In genomic region chr6:79601020-79601609, GRCh38 we compare ENCODE assay signal across 12 cellular contexts. TPM values are rescaled to one million over a fixed set of nuclear protein-coding genes. Genes with fewer than 3 reads are reported as not detected.
DNase-seq lines count a peak whose midpoint lies in the region; ATAC-seq and TF ChIP-seq lines count a peak whose summit lies in the region.
"Had no signal": no experiment of that assay in that cellular context is flagged by ENCODE, and none has a peak within 500 bp of the region (broad histone marks: within the 10 kb centered on the region; RNA-seq: fewer than 3 reads in every experiment).

No MANE protein-coding gene starts in this region.

- no peak overlapping the region for H2AFZ ChIP-seq in osteoblast (ENCODE audit: low read length)

- no peaks in the 10 kb centered on the region for H3K79me2 ChIP-seq in osteoblast (ENCODE audit: insufficient read depth, low read length)

- H3K4me3 ChIP-seq in osteoblast (ENCODE audit: insufficient read depth, low read length) = no peak overlapping the region
- H3K4me3 ChIP-seq: tibial nerve had no signal

- no peaks in the 10 kb centered on the region for H3K36me3 ChIP-seq in osteoblast (ENCODE audit: insufficient read depth, low read length)
- H3K36me3 ChIP-seq: tibial nerve had no signal

- ATAC-seq in GM18870 (IDR thresholded peaks at IDR 0.05; ENCODE audit: unreplicated experiment) (no peak), HG03097 (IDR thresholded peaks at IDR 0.05; ENCODE audit: low FRiP score, unreplicated experiment) (no peak), GM21360 (IDR thresholded peaks at IDR 0.05; ENCODE audit: unreplicated experiment) (no peak)

- H3K9me3 ChIP-seq in osteoblast (ENCODE audit: low read depth, low read length) = no peaks in the 10 kb centered on the region
- H3K9me3 ChIP-seq: tibial nerve had no signal

- H3K4me2 ChIP-seq in osteoblast (ENCODE audit: insufficient read depth, low read length) = peak overlapping the region; percentile 32

- H3K27ac ChIP-seq in epithelial cell of prostate (no peak overlapping the region), osteoblast (ENCODE audit: low read depth, low read length) (no peak overlapping the region)
- H3K27ac ChIP-seq: tibial nerve had no signal

- no peaks in the 10 kb centered on the region for H4K20me1 ChIP-seq in osteoblast (ENCODE audit: insufficient read depth, low read length)

- H3K4me1 ChIP-seq in osteoblast (ENCODE audit: insufficient read depth, low read length) = peaks cover 23% of the 10 kb centered on the region
- H3K4me1 ChIP-seq: tibial nerve had no signal

- DNase-seq in EH (ENCODE audit: low read depth) = peak; percentile 73
- DNase-seq in RPMI7951 (ENCODE audit: low read depth) = peak; percentile 21
- peak; percentile 55 for DNase-seq in epithelial cell of prostate (ENCODE audit: low read depth, low spot score)
- DNase-seq in osteoblast (ENCODE audit: insufficient read length, low spot score, missing footprints) = peak; percentile 44
- DNase-seq in AG20443 (ENCODE audit: low spot score) = no peak
- DNase-seq: DMS79, NCI-H2107, occipital lobe had no signal

- no peak for TF ChIP-seq CTCF in osteoblast (IDR thresholded peaks at IDR 0.05; ENCODE audit: extremely low read depth, low read depth, low read length)

- no peaks in the 10 kb centered on the region for H3K27me3 ChIP-seq in osteoblast (ENCODE audit: insufficient read depth, low read length)
- H3K27me3 ChIP-seq: tibial nerve had no signal

RNA-seq across cellular contexts. Expression of gene SH3BGRL2, which starts 30.0 kb away (rescaled TPM):
- total RNA-seq in RPMI7951 (2014; rRNA removed; shearing (Covaris generic)) = 0.36 and 0.59 TPM in 2 replicates
- 2.2 and 2.7 TPM in 2 replicates for total RNA-seq in osteoblast
